1 cellular context compared by ENCODE assay signal in the genomic region with DNA sequence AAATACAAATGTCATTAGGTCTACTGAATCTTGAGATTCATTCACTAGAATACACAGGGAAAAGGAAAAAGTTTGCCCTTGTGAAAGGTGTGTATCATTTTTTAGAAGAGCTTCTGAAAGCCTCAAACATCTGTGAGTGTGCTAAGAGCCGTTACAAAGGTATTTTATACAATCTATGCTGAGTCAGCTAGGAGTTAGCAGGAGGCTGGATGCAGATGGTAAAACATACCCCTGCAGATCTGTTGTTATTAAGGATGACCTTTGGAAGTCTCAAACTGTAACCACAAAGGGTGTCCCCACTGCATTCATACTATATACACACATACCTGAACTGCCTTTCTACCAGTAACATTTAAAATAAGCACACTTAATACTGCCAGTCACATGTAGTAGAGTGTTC.
TF ChIP-seq lines count a peak whose summit lies in the region.

No MANE protein-coding gene starts in this region.

TF ChIP-seq in K562, 482 proteins besides CTCF, POLR2A, EP300 and RAD21:
- TF ChIP-seq MAFF (IDR thresholded peaks at IDR 0.05; ENCODE audit: low read length) (peak; percentile 61; the same call in 1 of the 2 replicates), C11orf30 (IDR thresholded peaks at IDR 0.05; ENCODE audit: low read depth) (peak; percentile 64), ZNF316 (IDR thresholded peaks at IDR 0.05) (peak; percentile 82), MAFK (IDR thresholded peaks at IDR 0.05; ENCODE audit: low read length) (peak; percentile 58), SNIP1 (IDR thresholded peaks at IDR 0.05; ENCODE audit: low read depth) (no peak), MAFG (tag; conservative IDR thresholded peaks at IDR 0.05) (peak; percentile 73)
- TF ChIP-seq, protein P1, sequence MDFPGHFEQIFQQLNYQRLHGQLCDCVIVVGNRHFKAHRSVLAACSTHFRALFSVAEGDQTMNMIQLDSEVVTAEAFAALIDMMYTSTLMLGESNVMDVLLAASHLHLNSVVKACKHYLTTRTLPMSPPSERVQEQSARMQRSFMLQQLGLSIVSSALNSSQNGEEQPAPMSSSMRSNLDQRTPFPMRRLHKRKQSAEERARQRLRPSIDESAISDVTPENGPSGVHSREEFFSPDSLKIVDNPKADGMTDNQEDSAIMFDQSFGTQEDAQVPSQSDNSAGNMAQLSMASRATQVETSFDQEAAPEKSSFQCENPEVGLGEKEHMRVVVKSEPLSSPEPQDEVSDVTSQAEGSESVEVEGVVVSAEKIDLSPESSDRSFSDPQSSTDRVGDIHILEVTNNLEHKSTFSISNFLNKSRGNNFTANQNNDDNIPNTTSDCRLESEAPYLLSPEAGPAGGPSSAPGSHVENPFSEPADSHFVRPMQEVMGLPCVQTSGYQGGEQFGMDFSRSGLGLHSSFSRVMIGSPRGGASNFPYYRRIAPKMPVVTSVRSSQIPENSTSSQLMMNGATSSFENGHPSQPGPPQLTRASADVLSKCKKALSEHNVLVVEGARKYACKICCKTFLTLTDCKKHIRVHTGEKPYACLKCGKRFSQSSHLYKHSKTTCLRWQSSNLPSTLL (IDR thresholded peaks at IDR 0.05) = no peak
